ENCODE assay signal across 1 cellular context in genomic region chr17:56727876-56728617, GRCh38.
TF ChIP-seq lines count a peak whose summit lies in the region.

No MANE protein-coding gene starts in this region.

TF ChIP-seq in GM23338, 12 proteins besides CTCF, POLR2A, EP300 and RAD21:
- TF ChIP-seq POLR2AphosphoS5 (IDR thresholded peaks at IDR 0.05; ENCODE audit: low read depth) = no peak
- TF ChIP-seq EZH2 (IDR thresholded peaks at IDR 0.05; ENCODE audit: low read depth, unreplicated experiment) = no peak
- TF ChIP-seq STAT1 (IDR thresholded peaks at IDR 0.05; ENCODE audit: unreplicated experiment) = no peak
- TF ChIP-seq EZH2phosphoT487 (IDR thresholded peaks at IDR 0.05; ENCODE audit: unreplicated experiment) = no peak
- TF ChIP-seq JUNB (IDR thresholded peaks at IDR 0.05; ENCODE audit: unreplicated experiment) = no peak
- TF ChIP-seq CREB1 (CRISPR knock-in tag; IDR thresholded peaks at IDR 0.05; ENCODE audit: low read depth) = no peak
- no peak for TF ChIP-seq ZNF331 (CRISPR knock-in tag; IDR thresholded peaks at IDR 0.05; ENCODE audit: low read depth)
- TF ChIP-seq ETS1 (IDR thresholded peaks at IDR 0.05) = no peak
- no peak for TF ChIP-seq ZNF462 (CRISPR knock-in tag; IDR thresholded peaks at IDR 0.05)
- TF ChIP-seq REST (IDR thresholded peaks at IDR 0.05; ENCODE audit: unreplicated experiment) = no peak
- TF ChIP-seq ZNF114 (CRISPR knock-in tag; IDR thresholded peaks at IDR 0.05) = no peak
- TF ChIP-seq NANOG (IDR thresholded peaks at IDR 0.05; ENCODE audit: borderline replicate concordance) = no peak
